In genomic region chr13:113928701-113929627, GRCh38 we compare ENCODE assay signal across 9 cellular contexts. TPM values are rescaled to one million over a fixed set of nuclear protein-coding genes. Genes with fewer than 3 reads are reported as not detected.
A peak's percentile ranks its signal among the peaks of the same experiment; 100 is the strongest.
DNase-seq lines count a peak whose midpoint lies in the region; ATAC-seq and TF ChIP-seq lines count a peak whose summit lies in the region.
"Had no signal": no experiment of that assay in that cellular context is flagged by ENCODE, and none has a peak within 500 bp of the region (broad histone marks: within the 10 kb centered on the region; RNA-seq: fewer than 3 reads in every experiment).

No MANE protein-coding gene starts in this region.

- no peaks in the 10 kb centered on the region for H3K36me3 Mint-ChIP-seq in nephron progenitor cell (ENCODE audit: low read depth)
- H3K36me3 Mint-ChIP-seq in glutamatergic neuron (ENCODE audit: unreplicated experiment): peaks cover 15% of the 10 kb centered on the region

- peak; percentile 15 to 52 (median 45) for ATAC-seq in right lobe of liver

- 60% methylated on average over 2 of the region's 26 CpGs for WGBS in right lobe of liver (ENCODE audit: insufficient coverage, low coverage, low lambda C conversion rate, missing lambda C conversion rate)

- H3K4me3 ChIP-seq in LNCaP clone FGC (ENCODE audit: low read depth, low read length) (no peak overlapping the region), dorsolateral prefrontal cortex (no peak overlapping the region), right lobe of liver (no peak overlapping the region), tibial artery (no peak overlapping the region)

- H3K27me3 ChIP-seq in dorsolateral prefrontal cortex (peaks cover 0 to 6% (median 0%) of the 10 kb centered on the region in 45 donors), right lobe of liver (no peaks in the 10 kb centered on the region), tibial artery (no peaks in the 10 kb centered on the region)

- no peak for TF ChIP-seq CTCF in LNCaP clone FGC (IDR thresholded peaks at IDR 0.05; ENCODE audit: control insufficient read depth, extremely low read depth, insufficient read depth)
- no peak for TF ChIP-seq CTCF in dorsolateral prefrontal cortex (IDR thresholded peaks at IDR 0.05 in 54 of 56, conservative IDR thresholded peaks at IDR 0.05 in 2 of 56; ENCODE audit: low read depth in 1 of 56, partially characterized antibody in 56 of 56)
- TF ChIP-seq CTCF in right lobe of liver (IDR thresholded peaks at IDR 0.05): no peak
- TF ChIP-seq CTCF in tibial artery (IDR thresholded peaks at IDR 0.05): peak in 1 of 2 experiments; percentile 3
- no peak for TF ChIP-seq CTCF in nephron progenitor cell (IDR thresholded peaks at IDR 0.05)
- TF ChIP-seq CTCF in glutamatergic neuron (IDR thresholded peaks at IDR 0.05; ENCODE audit: partially characterized antibody, unreplicated experiment): no peak

- H3K27me3 Mint-ChIP-seq in nephron progenitor cell (ENCODE audit: low read depth, poor library complexity): peaks cover 3% of the 10 kb centered on the region
- H3K27me3 Mint-ChIP-seq in glutamatergic neuron (ENCODE audit: unreplicated experiment): peaks cover 1% of the 10 kb centered on the region

- DNase-seq in LNCaP clone FGC (ENCODE audit: low read depth) (peak; percentile 81), dorsolateral prefrontal cortex (peak in 7 of 10 donors; percentile 30 to 63 (median 48)), right lobe of liver (peak in 2 of 3 donors; percentile 57 to 63), tibial artery (peak; percentile 96 to 98), nephron progenitor cell (no peak), glutamatergic neuron (no peak)
- no peak for DNase-seq in stimulated activated CD4-positive, alpha-beta T cell treated with anti-CD3 and anti-CD28 coated beads, Interleukin-15, amount 100 ng/mL, for 24 hours
- DNase-seq in stimulated activated CD8-positive, alpha-beta memory T cell treated with anti-CD3 and anti-CD28 coated beads, Interleukin-4, amount 100 ng/mL, for 48 hours: no peak

- H3K36me3 ChIP-seq in right lobe of liver (no peaks in the 10 kb centered on the region), tibial artery (no peaks in the 10 kb centered on the region)

- H3K4me3 Mint-ChIP-seq in nephron progenitor cell (no peak overlapping the region), glutamatergic neuron (ENCODE audit: unreplicated experiment) (no peak overlapping the region)

- H3K4me1 Mint-ChIP-seq in nephron progenitor cell: peaks cover 18% of the 10 kb centered on the region
- H3K4me1 Mint-ChIP-seq in glutamatergic neuron (ENCODE audit: low read depth, unreplicated experiment): no peaks in the 10 kb centered on the region

- intact Hi-C loops in dorsolateral prefrontal cortex (cut with DNase I) (no loop called here), right lobe of liver (cut with DNase I) (no loop called here), tibial artery (cut with DNase I; ENCODE audit: low total_unique reads) (no loop called here)

- H3K9me3 Mint-ChIP-seq in nephron progenitor cell: no peaks in the 10 kb centered on the region
- peaks cover 14% of the 10 kb centered on the region for H3K9me3 Mint-ChIP-seq in glutamatergic neuron (ENCODE audit: unreplicated experiment)

- H3K27ac ChIP-seq in dorsolateral prefrontal cortex (peak overlapping the region in 1 of 59 donors; percentile 40), right lobe of liver (no peak overlapping the region), tibial artery (peak overlapping the region; percentile 80 to 83)
- H3K27ac ChIP-seq: HL-60 had no signal

- TF ChIP-seq POLR2A in right lobe of liver (IDR thresholded peaks at IDR 0.05): no peak

- H3K4me1 ChIP-seq in right lobe of liver (no peaks in the 10 kb centered on the region), tibial artery (peaks cover 3 to 38% (median 30%) of the 10 kb centered on the region in 4 donors)

- H3K27ac Mint-ChIP-seq in nephron progenitor cell (no peak overlapping the region), glutamatergic neuron (ENCODE audit: unreplicated experiment) (no peak overlapping the region)

- H3K9me3 ChIP-seq in right lobe of liver: no peaks in the 10 kb centered on the region
- H3K9me3 ChIP-seq in tibial artery: no peaks in the 10 kb centered on the region

RNA-seq across cellular contexts. Expression of gene C13orf46, which starts 44.9 kb away (rescaled TPM):
- total RNA-seq in dorsolateral prefrontal cortex (1 to 10 TPM; 1.0 to 8.3 (median 2.9) TPM), right lobe of liver (1 to 10 TPM in 2 of 6 experiments, under 1 TPM in 4; 0.04 to 1.1 (median 0.60) TPM), glutamatergic neuron (ENCODE audit: unreplicated experiment) (0.71 TPM)

Comparison
In these comparisons a context has a peak if more than half of its experiments do, and no peak if none do; other contexts are left out.
1. DNase-seq: peak in LNCaP clone FGC (single experiment), dorsolateral prefrontal cortex (7 of 10), right lobe of liver (2 of 3) and tibial artery (2 of 2); none in nephron progenitor cell (single experiment), stimulated activated CD4-positive, alpha-beta T cell treated with anti-CD3 and anti-CD28 coated beads, Interleukin-15, amount 100 ng/mL, for 24 hours (single experiment), stimulated activated CD8-positive, alpha-beta memory T cell treated with anti-CD3 and anti-CD28 coated beads, Interleukin-4, amount 100 ng/mL, for 48 hours (single experiment) and glutamatergic neuron (single experiment).
2. H3K27ac ChIP-seq: peak in tibial artery (2 of 2); none in right lobe of liver (0 of 3).